1 cellular context compared by ENCODE assay signal in the genomic region with DNA sequence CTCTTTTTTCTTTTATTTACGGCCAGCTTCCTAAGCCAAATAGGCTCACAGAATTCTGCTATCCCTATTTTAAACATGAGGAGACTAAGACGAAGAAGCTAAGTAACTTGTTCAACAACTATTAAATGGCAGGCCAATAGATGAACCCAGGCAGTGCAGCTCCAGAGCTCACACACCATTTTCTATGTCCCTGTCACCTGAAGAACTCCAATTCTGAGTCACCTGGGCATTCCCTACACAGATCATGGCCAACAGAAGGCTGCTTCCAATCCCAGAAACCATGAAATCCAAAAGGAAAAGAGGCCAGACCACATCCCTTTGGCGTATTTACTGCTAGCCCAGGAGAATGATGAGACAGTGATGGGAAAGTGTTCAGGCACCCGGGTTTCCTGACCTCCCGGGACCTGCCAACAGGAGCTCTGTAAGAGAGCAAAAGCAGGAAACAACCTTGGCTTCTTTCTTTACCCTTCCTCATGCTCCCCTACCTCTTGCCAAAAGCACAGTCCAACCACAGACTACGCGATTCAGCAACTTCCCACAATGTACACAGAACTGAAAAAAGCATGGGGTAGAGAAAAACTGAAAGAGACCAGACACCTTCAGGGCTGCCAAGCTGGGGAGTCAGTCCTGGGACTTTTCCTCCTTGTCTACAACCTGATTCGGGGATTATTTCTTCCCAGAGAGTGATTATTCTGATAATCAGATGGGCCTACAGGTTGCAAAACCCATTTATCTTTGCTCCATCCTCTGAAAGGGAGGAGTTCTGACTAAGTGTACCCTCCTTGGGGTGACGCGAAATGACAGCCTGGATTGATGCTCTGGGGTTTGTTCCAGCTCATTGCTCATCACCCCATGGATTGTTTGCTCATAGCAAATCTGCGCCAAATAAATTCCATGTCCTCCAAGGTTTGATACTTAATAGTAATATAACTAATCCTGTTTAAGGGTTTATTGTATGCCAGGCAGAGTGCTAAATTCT.
TF ChIP-seq lines count a peak whose summit lies in the region.

No MANE protein-coding gene starts in this region.

TF ChIP-seq in K562, 482 proteins besides CTCF, POLR2A, EP300 and RAD21 (continued from another document):
- TF ChIP-seq, protein P1, sequence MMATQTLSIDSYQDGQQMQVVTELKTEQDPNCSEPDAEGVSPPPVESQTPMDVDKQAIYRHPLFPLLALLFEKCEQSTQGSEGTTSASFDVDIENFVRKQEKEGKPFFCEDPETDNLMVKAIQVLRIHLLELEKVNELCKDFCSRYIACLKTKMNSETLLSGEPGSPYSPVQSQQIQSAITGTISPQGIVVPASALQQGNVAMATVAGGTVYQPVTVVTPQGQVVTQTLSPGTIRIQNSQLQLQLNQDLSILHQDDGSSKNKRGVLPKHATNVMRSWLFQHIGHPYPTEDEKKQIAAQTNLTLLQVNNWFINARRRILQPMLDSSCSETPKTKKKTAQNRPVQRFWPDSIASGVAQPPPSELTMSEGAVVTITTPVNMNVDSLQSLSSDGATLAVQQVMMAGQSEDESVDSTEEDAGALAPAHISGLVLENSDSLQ (IDR thresholded peaks at IDR 0.05) = peak; percentile 38
- no peak for TF ChIP-seq NCOA4 (IDR thresholded peaks at IDR 0.05; ENCODE audit: partially characterized antibody)
- 0 out of 2 replicates have a peak, but pooled peaks have one; percentile 9 for TF ChIP-seq CREM (IDR thresholded peaks at IDR 0.05; ENCODE audit: low read depth)
- TF ChIP-seq IRF2 (CRISPR knock-in tag; IDR thresholded peaks at IDR 0.05) = no peak
- no peak for TF ChIP-seq ZNF507 (tag; conservative IDR thresholded peaks at IDR 0.05)
